Comparison of ENCODE assay signal across 10 cellular contexts in genomic region chr5:57338068-57338848, GRCh38.
DNase-seq lines count a peak whose midpoint lies in the region; ATAC-seq and TF ChIP-seq lines count a peak whose summit lies in the region.
"Had no signal": no experiment of that assay in that cellular context is flagged by ENCODE, and none has a peak within 500 bp of the region (broad histone marks: within the 10 kb centered on the region; RNA-seq: fewer than 3 reads in every experiment).

No MANE protein-coding gene starts in this region.

- H3K36me3 Mint-ChIP-seq in stimulated activated effector memory CD8-positive, alpha-beta T cell treated with anti-CD3 and anti-CD28 coated beads, Interleukin-12 subunit alpha, Interleukin-12 subunit beta, amount 100 ng/mL, for 72 hours: no peaks in the 10 kb centered on the region
- H3K36me3 Mint-ChIP-seq in glutamatergic neuron (ENCODE audit: unreplicated experiment): no peaks in the 10 kb centered on the region
- H3K36me3 Mint-ChIP-seq: memory B cell had no signal

- ATAC-seq in GM19023 (IDR thresholded peaks at IDR 0.05; ENCODE audit: unreplicated experiment) (peak; percentile 77), GM19452 (IDR thresholded peaks at IDR 0.05; ENCODE audit: unreplicated experiment) (no peak)
- peak; percentile 65 for ATAC-seq in stimulated activated effector memory CD8-positive, alpha-beta T cell treated with anti-CD3 and anti-CD28 coated beads, Interleukin-12 subunit alpha, Interleukin-12 subunit beta, amount 100 ng/mL, for 72 hours

- no peaks in the 10 kb centered on the region for H3K27me3 ChIP-seq in colonic mucosa
- H3K27me3 ChIP-seq: SJSA1 had no signal

- no peak overlapping the region for H3K4me3 ChIP-seq in colonic mucosa
- H3K4me3 ChIP-seq: SJSA1 had no signal

- no peaks in the 10 kb centered on the region for H3K36me3 ChIP-seq in colonic mucosa
- H3K36me3 ChIP-seq: SJSA1 had no signal

- peaks cover 5% of the 10 kb centered on the region for H3K27me3 Mint-ChIP-seq in glutamatergic neuron (ENCODE audit: unreplicated experiment)
- H3K27me3 Mint-ChIP-seq: memory B cell had no signal

- H3K9me3 ChIP-seq in colonic mucosa: no peaks in the 10 kb centered on the region
- H3K9me3 ChIP-seq: SJSA1 had no signal

- no peaks in the 10 kb centered on the region for H3K9me3 Mint-ChIP-seq in stimulated activated effector memory CD8-positive, alpha-beta T cell treated with anti-CD3 and anti-CD28 coated beads, Interleukin-12 subunit alpha, Interleukin-12 subunit beta, amount 100 ng/mL, for 72 hours
- no peaks in the 10 kb centered on the region for H3K9me3 Mint-ChIP-seq in glutamatergic neuron (ENCODE audit: unreplicated experiment)
- H3K9me3 Mint-ChIP-seq: memory B cell had no signal

- intact Hi-C loops in colonic mucosa (cut with DNase I): no loop called here

- H3K27ac Mint-ChIP-seq in stimulated activated effector memory CD8-positive, alpha-beta T cell treated with anti-CD3 and anti-CD28 coated beads, Interleukin-12 subunit alpha, Interleukin-12 subunit beta, amount 100 ng/mL, for 72 hours: no peak overlapping the region
- H3K27ac Mint-ChIP-seq in glutamatergic neuron (ENCODE audit: unreplicated experiment): no peak overlapping the region
- H3K27ac Mint-ChIP-seq: memory B cell had no signal

- no peak overlapping the region for H3K27ac ChIP-seq in colonic mucosa
- H3K27ac ChIP-seq: SJSA1 had no signal

- H3K9ac ChIP-seq in colonic mucosa (ENCODE audit: low read depth in 2 of 2, low read length in 2 of 2): no peak overlapping the region

- TF ChIP-seq CTCF in colonic mucosa (IDR thresholded peaks at IDR 0.05): no peak
- TF ChIP-seq CTCF in glutamatergic neuron (IDR thresholded peaks at IDR 0.05; ENCODE audit: partially characterized antibody, unreplicated experiment): no peak

- H3K4me1 ChIP-seq in colonic mucosa: no peaks in the 10 kb centered on the region

- H3K4me1 Mint-ChIP-seq in stimulated activated effector memory CD8-positive, alpha-beta T cell treated with anti-CD3 and anti-CD28 coated beads, Interleukin-12 subunit alpha, Interleukin-12 subunit beta, amount 100 ng/mL, for 72 hours: no peaks in the 10 kb centered on the region
- peaks cover 10% of the 10 kb centered on the region for H3K4me1 Mint-ChIP-seq in glutamatergic neuron (ENCODE audit: low read depth, unreplicated experiment)
- H3K4me1 Mint-ChIP-seq: memory B cell had no signal

- H3K4me3 Mint-ChIP-seq in stimulated activated effector memory CD8-positive, alpha-beta T cell treated with anti-CD3 and anti-CD28 coated beads, Interleukin-12 subunit alpha, Interleukin-12 subunit beta, amount 100 ng/mL, for 72 hours: no peak overlapping the region
- no peak overlapping the region for H3K4me3 Mint-ChIP-seq in glutamatergic neuron (ENCODE audit: unreplicated experiment)
- H3K4me3 Mint-ChIP-seq: memory B cell had no signal

- DNase-seq in D341Med (ENCODE audit: low spot score): peak; percentile 38
- peak; percentile 50 for DNase-seq in M059J (ENCODE audit: low read depth)
- DNase-seq in colonic mucosa: peak; percentile 40
- DNase-seq in stimulated activated effector memory CD8-positive, alpha-beta T cell treated with anti-CD3 and anti-CD28 coated beads, Interleukin-12 subunit alpha, Interleukin-12 subunit beta, amount 100 ng/mL, for 72 hours (ENCODE audit: low spot score in 2 of 2): no peak
- no peak for DNase-seq in glutamatergic neuron
- no peak for DNase-seq in stimulated activated CD4-positive, alpha-beta T cell treated with anti-CD3 and anti-CD28 coated beads, Interleukin-4, amount 100 ng/mL, for 4 hours

Comparison
In these comparisons a context has a peak if more than half of its experiments do, and no peak if none do; other contexts are left out.
1. DNase-seq: peak in D341Med (single experiment), M059J (single experiment) and colonic mucosa (single experiment); none in stimulated activated effector memory CD8-positive, alpha-beta T cell treated with anti-CD3 and anti-CD28 coated beads, Interleukin-12 subunit alpha, Interleukin-12 subunit beta, amount 100 ng/mL, for 72 hours (0 of 2), glutamatergic neuron (single experiment) and stimulated activated CD4-positive, alpha-beta T cell treated with anti-CD3 and anti-CD28 coated beads, Interleukin-4, amount 100 ng/mL, for 4 hours (0 of 2).